ENCODE assay signal across 1 cellular context in the genomic region with DNA sequence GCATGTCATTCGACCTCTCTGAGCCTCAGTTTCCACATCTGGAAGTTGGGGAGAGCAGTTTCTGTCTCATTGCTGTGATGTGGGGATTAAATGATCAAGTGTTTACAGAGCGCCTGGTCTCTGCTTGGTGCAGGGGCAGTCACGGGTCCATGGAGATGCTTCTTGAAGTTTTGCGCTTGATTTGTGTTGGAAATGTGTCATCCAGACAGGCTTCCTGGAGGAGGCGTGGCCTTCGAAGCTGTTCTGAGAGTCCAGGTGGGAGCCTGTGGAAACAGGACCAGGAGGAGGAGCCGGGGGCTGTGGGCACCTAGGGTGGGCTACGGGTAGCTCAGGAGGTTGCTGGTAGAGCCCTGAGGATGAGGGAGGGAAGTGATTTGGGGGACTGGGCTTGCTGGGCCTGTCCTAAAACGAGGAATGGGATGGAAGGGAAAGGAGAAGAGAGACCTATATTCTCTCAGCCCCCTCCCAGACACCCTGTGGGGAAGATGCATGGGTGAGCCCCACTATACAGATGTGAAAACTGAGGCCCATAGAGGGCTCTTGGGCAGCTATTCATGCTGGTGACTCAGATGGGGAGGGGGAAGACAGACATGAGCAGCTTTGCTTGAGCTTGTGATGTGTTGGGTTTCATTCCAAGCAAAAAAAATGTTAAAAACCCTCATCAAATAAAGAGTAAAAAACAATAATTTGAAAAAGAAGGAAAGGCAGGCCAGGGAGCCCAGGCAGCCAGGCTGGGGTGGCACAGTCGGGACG.
A peak's percentile ranks its signal among the peaks of the same experiment; 100 is the strongest.
TF ChIP-seq lines count a peak whose summit lies in the region.

No MANE protein-coding gene starts in this region.

TF ChIP-seq in H1, 55 proteins besides CTCF, POLR2A, EP300 and RAD21:
- peak; percentile 88; the same call in 1 of the 2 replicates for TF ChIP-seq KDM1A (IDR thresholded peaks at IDR 0.05; ENCODE audit: borderline replicate concordance, low read length)
- peak in 1 of 2 experiments; percentile 63; a peak in 1 of 4 replicates for TF ChIP-seq HDAC2 (IDR thresholded peaks at IDR 0.05; ENCODE audit: borderline replicate concordance in 1 of 2, low read depth in 2 of 2, low read length in 2 of 2)
- TF ChIP-seq ZNF274 (IDR thresholded peaks at IDR 0.05; ENCODE audit: borderline replicate concordance, extremely low read depth, low read length): no peak
- no peak for TF ChIP-seq RNF2 (IDR thresholded peaks at IDR 0.05; ENCODE audit: borderline replicate concordance, low read depth, low read length, missing control alignments, poor library complexity, severe bottlenecking)
- TF ChIP-seq, protein P1, sequence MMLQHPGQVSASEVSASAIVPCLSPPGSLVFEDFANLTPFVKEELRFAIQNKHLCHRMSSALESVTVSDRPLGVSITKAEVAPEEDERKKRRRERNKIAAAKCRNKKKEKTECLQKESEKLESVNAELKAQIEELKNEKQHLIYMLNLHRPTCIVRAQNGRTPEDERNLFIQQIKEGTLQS (IDR thresholded peaks at IDR 0.05; ENCODE audit: insufficient read depth, low read depth, low read length): no peak
TF ChIP-seq in H1: peak in this region for 2.
